ENCODE assay signal across 20 cellular contexts in the genomic region with DNA sequence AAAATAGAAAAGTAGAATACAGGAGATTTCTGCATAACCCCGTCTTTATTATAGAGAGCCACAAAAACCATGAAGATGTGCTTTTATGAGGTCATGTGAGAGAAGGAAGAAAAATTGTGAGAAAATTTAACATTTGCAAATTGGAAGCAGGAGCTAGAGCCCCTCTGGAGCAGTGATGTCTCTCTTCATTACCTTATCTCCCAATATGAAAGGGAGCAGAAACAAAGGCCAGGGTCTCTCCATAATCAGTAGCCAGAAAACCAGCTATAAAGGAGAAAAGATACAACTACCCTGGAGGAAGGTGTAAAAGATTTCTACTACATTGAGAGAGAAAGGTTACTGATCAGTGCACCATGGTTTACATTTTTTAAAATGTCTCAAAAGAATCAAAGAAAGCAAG.
"Had no signal": no experiment of that assay in that cellular context is flagged by ENCODE, and none has a peak within 500 bp of the region (broad histone marks: within the 10 kb centered on the region; RNA-seq: fewer than 3 reads in every experiment).

No MANE protein-coding gene starts in this region.

- H3K4me1 ChIP-seq: SJSA1 had no signal

- H3K36me3 ChIP-seq: MG63, SJSA1 had no signal

- H3K27me3 ChIP-seq: MG63, SJSA1 had no signal

- H3K9me3 ChIP-seq: MG63, SJSA1 had no signal

- H3K4me3 ChIP-seq: MG63, SJSA1 had no signal

- H3K27ac ChIP-seq: HL-60, SJSA1 had no signal

- DNase-seq: Karpas-422, KBM-7, MG63, NCI-H1092, NCI-H1105 treated with DMSO at 0.1 percent for 48 hours, NCI-H1417 treated with DMSO at 0.1 percent for 48 hours, NCI-H146, NCI-H1694 treated with DMSO at 0.1 percent for 48 hours, NCI-H1930, NCI-H2081, NCI-H2107, NCI-H2227 treated with DMSO at 0.1 percent for 48 hours, NCI-H524, NCI-H526 treated with DMSO at 0.1 percent for 48 hours, NCI-H748 treated with DMSO at 0.1 percent for 48 hours, Right ventricle myocardium superior, RPMI8226, SIG-M5 had no signal
